2 cellular contexts compared by ENCODE assay signal in the genomic region with DNA sequence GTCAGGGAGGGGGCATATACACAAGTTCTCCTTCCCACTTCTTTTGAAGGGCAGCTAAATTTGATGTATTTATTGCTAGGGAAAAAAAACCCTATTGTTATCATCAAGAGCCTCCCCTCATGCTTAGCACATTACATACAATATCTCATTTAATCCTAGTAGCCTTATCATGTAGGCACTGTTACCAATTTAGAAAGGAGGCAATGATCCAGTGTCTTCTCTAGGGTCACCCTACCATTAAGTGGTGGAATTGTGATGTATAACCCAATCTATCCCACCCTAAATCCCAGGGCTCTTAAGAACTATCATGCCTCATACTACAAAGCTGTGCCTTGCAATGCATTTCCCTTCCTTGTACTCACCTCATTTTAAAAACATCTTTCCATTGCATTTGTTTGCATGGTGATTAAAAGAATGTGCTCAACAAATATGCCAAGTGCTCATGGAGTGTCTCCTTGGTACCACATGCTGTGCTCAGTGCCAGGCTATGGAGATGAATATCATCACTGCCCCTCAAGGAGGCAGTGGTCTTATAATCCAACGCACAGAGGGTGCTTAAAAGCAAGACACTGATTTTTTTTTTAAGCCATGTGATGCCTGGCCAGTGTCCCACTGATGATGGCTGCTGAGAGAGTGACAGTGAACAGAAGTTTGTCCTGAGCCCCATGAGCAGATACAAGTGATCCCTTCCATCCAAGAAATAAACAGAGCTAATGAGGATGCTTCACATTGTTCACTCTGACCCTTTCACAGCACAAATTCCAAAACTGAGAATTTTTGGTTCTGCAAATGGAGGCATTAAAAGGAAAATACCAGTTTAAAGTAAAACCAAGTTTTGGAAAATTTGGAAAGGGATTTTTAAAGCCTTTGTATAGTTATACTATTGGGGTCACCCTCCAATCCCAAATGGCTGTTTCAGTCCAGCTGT.
TF ChIP-seq lines count a peak whose summit lies in the region.

No MANE protein-coding gene starts in this region.

TF ChIP-seq in A549, 52 proteins besides CTCF, POLR2A, EP300 and RAD21:
- TF ChIP-seq CHD4 (IDR thresholded peaks at IDR 0.05; ENCODE audit: borderline replicate concordance) (no peak), JUNB (IDR thresholded peaks at IDR 0.05) (no peak), KDM5A (IDR thresholded peaks at IDR 0.05) (no peak), ZSCAN20 (CRISPR knock-in tag; IDR thresholded peaks at IDR 0.05) (no peak), HOXA7 (CRISPR knock-in tag; IDR thresholded peaks at IDR 0.05) (no peak), NPAS2 (CRISPR knock-in tag; IDR thresholded peaks at IDR 0.05; ENCODE audit: borderline replicate concordance) (no peak), NR3C1 (IDR thresholded peaks at IDR 0.05) (no peak), FOSB (CRISPR knock-in tag; IDR thresholded peaks at IDR 0.05) (no peak), CBX2 (IDR thresholded peaks at IDR 0.05; ENCODE audit: borderline replicate concordance, low read depth) (no peak), TFCP2L1 (CRISPR knock-in tag; IDR thresholded peaks at IDR 0.05) (no peak), KDM1A (IDR thresholded peaks at IDR 0.05; ENCODE audit: low read depth) (no peak)
- TF ChIP-seq, protein P1, sequence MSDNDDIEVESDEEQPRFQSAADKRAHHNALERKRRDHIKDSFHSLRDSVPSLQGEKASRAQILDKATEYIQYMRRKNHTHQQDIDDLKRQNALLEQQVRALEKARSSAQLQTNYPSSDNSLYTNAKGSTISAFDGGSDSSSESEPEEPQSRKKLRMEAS (IDR thresholded peaks at IDR 0.05) = no peak
- TF ChIP-seq, protein P2, sequence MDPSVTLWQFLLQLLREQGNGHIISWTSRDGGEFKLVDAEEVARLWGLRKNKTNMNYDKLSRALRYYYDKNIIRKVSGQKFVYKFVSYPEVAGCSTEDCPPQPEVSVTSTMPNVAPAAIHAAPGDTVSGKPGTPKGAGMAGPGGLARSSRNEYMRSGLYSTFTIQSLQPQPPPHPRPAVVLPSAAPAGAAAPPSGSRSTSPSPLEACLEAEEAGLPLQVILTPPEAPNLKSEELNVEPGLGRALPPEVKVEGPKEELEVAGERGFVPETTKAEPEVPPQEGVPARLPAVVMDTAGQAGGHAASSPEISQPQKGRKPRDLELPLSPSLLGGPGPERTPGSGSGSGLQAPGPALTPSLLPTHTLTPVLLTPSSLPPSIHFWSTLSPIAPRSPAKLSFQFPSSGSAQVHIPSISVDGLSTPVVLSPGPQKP (IDR thresholded peaks at IDR 0.05; ENCODE audit: low read depth, low read length) = no peak

TF ChIP-seq in H1, 55 proteins besides CTCF, POLR2A, EP300 and RAD21:
- no peak for TF ChIP-seq TCF12 (IDR thresholded peaks at IDR 0.05; ENCODE audit: low read depth, low read length)
